Comparison of ENCODE assay signal across 28 cellular contexts in genomic region chr1:99801584-99801983, GRCh38. TPM values are rescaled to one million over a fixed set of nuclear protein-coding genes. Genes with fewer than 3 reads are reported as not detected.
"Had no signal": no experiment of that assay in that cellular context is flagged by ENCODE, and none has a peak within 500 bp of the region (broad histone marks: within the 10 kb centered on the region; RNA-seq: fewer than 3 reads in every experiment).

No MANE protein-coding gene starts in this region.

- H3K27ac Mint-ChIP-seq: natural killer cell; nephron; neural progenitor cell; progenitor cell of endocrine pancreas; stimulated activated effector memory CD8-positive, alpha-beta T cell treated with anti-CD3 and anti-CD28 coated beads, Interleukin-12 subunit alpha, Interleukin-12 subunit beta, amount 100 ng/mL, for 72 hours; stimulated activated naive B cell treated with anti-CD40 and anti-IgM and Interleukin-4, amounts not matched to agents 10 μg/mL and 1 μg/mL and 100 μg/mL, for 72 hours; stimulated activated naive CD8-positive, alpha-beta T cell treated with anti-CD3 and anti-CD28 coated beads, Interleukin-15, Interleukin-2, amounts not matched to agents 100 ng/mL and 50 ng/mL, for 24 hours had no signal

- H2AFZ ChIP-seq: neural progenitor cell, parathyroid adenoma had no signal

- H3K27ac ChIP-seq: neural progenitor cell, ovary, parathyroid adenoma, psoas muscle, right lobe of liver, sigmoid colon, stomach, thoracic aorta, thyroid gland, tibial nerve, upper lobe of left lung, vagina had no signal

- H3K36me3 ChIP-seq: neural progenitor cell, ovary, right lobe of liver, sigmoid colon, stomach, thoracic aorta, thyroid gland, tibial nerve, upper lobe of left lung, vagina had no signal

- H3K9me3 ChIP-seq: ovary, psoas muscle, right lobe of liver, sigmoid colon, stomach, thoracic aorta, thyroid gland, tibial nerve, upper lobe of left lung, vagina had no signal

- H3K4me2 ChIP-seq: neural progenitor cell had no signal

- DNase-seq: natural killer cell; occipital lobe; ovary; posterior cingulate gyrus; psoas muscle; right cardiac atrium; right lobe of liver; sigmoid colon; small intestine; stimulated activated CD4-positive, alpha-beta T cell treated with anti-CD3 and anti-CD28 coated beads, Interleukin-15, amount 100 ng/mL, for 24 hours; stimulated activated CD4-positive, alpha-beta T cell treated with anti-CD3 and anti-CD28 coated beads, Interleukin-2, amount 100 ng/mL, for 24 hours; stimulated activated CD4-positive, alpha-beta T cell treated with anti-CD3 and anti-CD28 coated beads, Interleukin-2, amount 100 ng/mL, for 48 hours; stimulated activated CD4-positive, alpha-beta T cell treated with anti-CD3 and anti-CD28 coated beads, Interleukin-4, amount 100 ng/mL, for 24 hours; stimulated activated naive B cell treated with anti-CD40 and anti-IgM and Interleukin-4, amounts not matched to agents 10 μg/mL and 1 μg/mL and 100 μg/mL, for 72 hours; stimulated activated naive CD4-positive, alpha-beta T cell treated with Interleukin-2 at 50 U/mL for 16 hours; stomach; thyroid gland; upper lobe of left lung had no signal

- H3K79me2 ChIP-seq: parathyroid adenoma had no signal

- H3K4me3 ChIP-seq: neural progenitor cell, ovary, psoas muscle, right lobe of liver, sigmoid colon, stomach, thoracic aorta, thyroid gland, tibial nerve, upper lobe of left lung, vagina had no signal

- H3K36me3 Mint-ChIP-seq: natural killer cell; neural progenitor cell; stimulated activated effector memory CD8-positive, alpha-beta T cell treated with anti-CD3 and anti-CD28 coated beads, Interleukin-12 subunit alpha, Interleukin-12 subunit beta, amount 100 ng/mL, for 72 hours; stimulated activated naive B cell treated with anti-CD40 and anti-IgM and Interleukin-4, amounts not matched to agents 10 μg/mL and 1 μg/mL and 100 μg/mL, for 72 hours had no signal

- H3K9me3 Mint-ChIP-seq: natural killer cell; nephron; neural progenitor cell; stimulated activated effector memory CD8-positive, alpha-beta T cell treated with anti-CD3 and anti-CD28 coated beads, Interleukin-12 subunit alpha, Interleukin-12 subunit beta, amount 100 ng/mL, for 72 hours; stimulated activated naive B cell treated with anti-CD40 and anti-IgM and Interleukin-4, amounts not matched to agents 10 μg/mL and 1 μg/mL and 100 μg/mL, for 72 hours; stimulated activated naive CD8-positive, alpha-beta T cell treated with anti-CD3 and anti-CD28 coated beads, Interleukin-15, Interleukin-2, amounts not matched to agents 100 ng/mL and 50 ng/mL, for 24 hours had no signal

- H3K4me1 ChIP-seq: neural progenitor cell, parathyroid adenoma, psoas muscle, right lobe of liver, sigmoid colon, stomach, thyroid gland, tibial nerve, upper lobe of left lung, vagina had no signal

- ATAC-seq: natural killer cell; psoas muscle; right cardiac atrium; right lobe of liver; stimulated activated effector memory CD8-positive, alpha-beta T cell treated with anti-CD3 and anti-CD28 coated beads, Interleukin-12 subunit alpha, Interleukin-12 subunit beta, amount 100 ng/mL, for 72 hours; stimulated activated naive B cell treated with anti-CD40 and anti-IgM and Interleukin-4, amounts not matched to agents 10 μg/mL and 1 μg/mL and 100 μg/mL, for 72 hours had no signal

- H3K27me3 ChIP-seq: neural progenitor cell, ovary, right lobe of liver, sigmoid colon, stomach, thyroid gland, tibial nerve, upper lobe of left lung, vagina had no signal

- H3K4me3 Mint-ChIP-seq: natural killer cell; nephron; neural progenitor cell; stimulated activated effector memory CD8-positive, alpha-beta T cell treated with anti-CD3 and anti-CD28 coated beads, Interleukin-12 subunit alpha, Interleukin-12 subunit beta, amount 100 ng/mL, for 72 hours; stimulated activated naive B cell treated with anti-CD40 and anti-IgM and Interleukin-4, amounts not matched to agents 10 μg/mL and 1 μg/mL and 100 μg/mL, for 72 hours; stimulated activated naive CD8-positive, alpha-beta T cell treated with anti-CD3 and anti-CD28 coated beads, Interleukin-15, Interleukin-2, amounts not matched to agents 100 ng/mL and 50 ng/mL, for 24 hours had no signal

- H3K4me1 Mint-ChIP-seq: natural killer cell; nephron; neural progenitor cell; stimulated activated effector memory CD8-positive, alpha-beta T cell treated with anti-CD3 and anti-CD28 coated beads, Interleukin-12 subunit alpha, Interleukin-12 subunit beta, amount 100 ng/mL, for 72 hours; stimulated activated naive B cell treated with anti-CD40 and anti-IgM and Interleukin-4, amounts not matched to agents 10 μg/mL and 1 μg/mL and 100 μg/mL, for 72 hours had no signal

- H3K27me3 Mint-ChIP-seq: progenitor cell of endocrine pancreas had no signal

RNA-seq across cellular contexts. Expression of gene FRRS1, which starts 35.1 kb away (rescaled TPM):
- polyA plus RNA-seq: neural cell had no signal
